ENCODE assay signal across 8 cellular contexts in genomic region chr22:20080776-20081654, GRCh38. TPM values are rescaled to one million over a fixed set of nuclear protein-coding genes. Genes with fewer than 3 reads are reported as not detected.
DNase-seq lines count a peak whose midpoint lies in the region; ATAC-seq, FAIRE-seq and TF ChIP-seq lines count a peak whose summit lies in the region.

No MANE protein-coding gene starts in this region.

- CTCF ChIA-PET in A549 (lab: Yijun Ruan, JAX) = interaction anchor here (2.5 kb wide), 1 partner anchor 30 kb away, joined by 7 read pairs; no protein-coding TSS in a partner anchor

- TF ChIP-seq POLR2A in A549 (IDR thresholded peaks at IDR 0.05; ENCODE audit: low read length) (no peak), spleen (IDR thresholded peaks at IDR 0.05) (no peak)

- H2AFZ ChIP-seq in keratinocyte (ENCODE audit: control insufficient read depth, low read length) = no peak overlapping the region

- no peaks in the 10 kb centered on the region for H3K27me3 ChIP-seq in NT2/D1 (ENCODE audit: insufficient read depth, insufficient read length)
- no peaks in the 10 kb centered on the region for H3K27me3 ChIP-seq in keratinocyte (ENCODE audit: control insufficient read depth, extremely low read depth, insufficient read depth, low read length)
- H3K27me3 ChIP-seq in spleen (replicated peaks in 1 of 7) = no peaks in the 10 kb centered on the region

- H3K79me2 ChIP-seq in keratinocyte (ENCODE audit: control insufficient read depth, insufficient read depth, low read length) = peaks cover 56% of the 10 kb centered on the region

- peaks cover 16% of the 10 kb centered on the region; the same call in 2 of the 3 replicates for H3K4me1 ChIP-seq in A549
- H3K4me1 ChIP-seq in NT2/D1 (ENCODE audit: insufficient read depth, insufficient read length) = peaks cover 5% of the 10 kb centered on the region
- H3K4me1 ChIP-seq in keratinocyte (ENCODE audit: control insufficient read depth, extremely low read depth, insufficient read depth, low read length) = peaks cover 16% of the 10 kb centered on the region
- H3K4me1 ChIP-seq in spleen = peaks cover 18 to 63% (median 54%) of the 10 kb centered on the region in 6 donors

- H4K20me1 ChIP-seq in keratinocyte (ENCODE audit: control insufficient read depth, extremely low read depth, insufficient read depth, low read length) = peaks cover 10% of the 10 kb centered on the region

- FAIRE-seq in A549 (lab: Jason Lieb, UNC) (no peak), keratinocyte (lab: Jason Lieb, UNC) (peak; percentile 17)

- dilution Hi-C loops in keratinocyte (cut with MboI; ENCODE audit: extremely low pct_ligation_motif_present, low sequenced_read_pairs) = no loop called here

- H3K9me1 ChIP-seq in keratinocyte (ENCODE audit: control insufficient read depth, extremely low read depth, insufficient read depth, low read length) = peaks cover 5% of the 10 kb centered on the region

- H3K27ac ChIP-seq in A549 (peak overlapping the region; percentile 96 to 100), keratinocyte (ENCODE audit: control insufficient read depth, insufficient read depth, low read length) (peak overlapping the region; percentile 59), spleen (peak overlapping the region; percentile 70 to 91 (median 88))

- POLR2A ChIA-PET in A549 (lab: Yijun Ruan, JAX) = no interaction called here

- H3K36me3 ChIP-seq in NT2/D1 (ENCODE audit: insufficient read depth, insufficient read length, low read length) (peaks cover 36% of the 10 kb centered on the region), keratinocyte (ENCODE audit: control insufficient read depth in 2 of 2, extremely low read depth in 1 of 2, insufficient read depth in 2 of 2, low read length in 2 of 2) (peaks cover 7 to 15% of the 10 kb centered on the region in 2 experiments), spleen (peaks cover 0 to 10% (median 5%) of the 10 kb centered on the region in 6 donors)

- TF ChIP-seq RAD21 in A549 (conservative IDR thresholded peaks at IDR 0.05 in 1 of 2, IDR thresholded peaks at IDR 0.05 in 1 of 2) = no peak

- ATAC-seq in A549 (peak; percentile 6 to 9; a peak in 3 of 6 replicates), HG03095 (IDR thresholded peaks at IDR 0.05; ENCODE audit: unreplicated experiment) (no peak)

- TF ChIP-seq EP300 in A549 (IDR thresholded peaks at IDR 0.05) = no peak

- no peak for TF ChIP-seq CTCF in A549 (IDR thresholded peaks at IDR 0.05)
- TF ChIP-seq CTCF in GM12864 (IDR thresholded peaks at IDR 0.05; ENCODE audit: low read depth, low read length, missing control alignments) = no peak
- no peak for TF ChIP-seq CTCF in keratinocyte (optimal IDR thresholded peaks at IDR 0.05 in 1 of 3, IDR thresholded peaks at IDR 0.05 in 1 of 3, conservative IDR thresholded peaks at IDR 0.05 in 1 of 3; ENCODE audit: extremely low read depth in 1 of 3, insufficient read depth in 2 of 3, low read length in 3 of 3)
- TF ChIP-seq CTCF in spleen (IDR thresholded peaks at IDR 0.05 in 8 of 11, conservative IDR thresholded peaks at IDR 0.05 in 3 of 11) = no peak

- intact Hi-C loops in spleen (cut with DNase I; ENCODE audit: low total_unique reads) = no loop called here

- H3K9me3 ChIP-seq in A549 = no peaks in the 10 kb centered on the region
- H3K9me3 ChIP-seq in NT2/D1 (ENCODE audit: insufficient read depth, low read length) = no peaks in the 10 kb centered on the region
- no peaks in the 10 kb centered on the region for H3K9me3 ChIP-seq in keratinocyte (ENCODE audit: control insufficient read depth, low read depth, low read length)
- no peaks in the 10 kb centered on the region for H3K9me3 ChIP-seq in spleen

- H3K9ac ChIP-seq in NT2/D1 (ENCODE audit: insufficient read length, low read depth) = peak overlapping the region; percentile 96
- peak overlapping the region; percentile 70 for H3K9ac ChIP-seq in keratinocyte (ENCODE audit: control insufficient read depth, extremely low read depth, insufficient read depth, low read length)

- DNase-seq in A549 (ENCODE audit: low read depth in 1 of 2, low spot score in 1 of 2) = peak; percentile 5 to 30
- DNase-seq in GM12864 (ENCODE audit: low read depth) = no peak
- DNase-seq in NT2/D1 (ENCODE audit: low read depth, low spot score) = peak; percentile 33
- peak; percentile 51 for DNase-seq in brain pericyte (ENCODE audit: low read depth, low spot score)
- no peak for DNase-seq in keratinocyte (ENCODE audit: low read depth, low spot score)
- DNase-seq in spleen = peak; percentile 79
- no peak for DNase-seq in cerebellar cortex (ENCODE audit: low spot score)

- H3K4me2 ChIP-seq in A549 (peak overlapping the region; percentile 97), keratinocyte (ENCODE audit: control insufficient read depth, extremely low read depth, insufficient read depth, low read depth, low read length) (peak overlapping the region; percentile 79)

- H3K4me3 ChIP-seq in A549 = peak overlapping the region; percentile 61
- peak overlapping the region; percentile 59 for H3K4me3 ChIP-seq in GM12864 (ENCODE audit: low read depth, low read length)
- H3K4me3 ChIP-seq in NT2/D1 (ENCODE audit: insufficient read length, low read depth) = peak overlapping the region; percentile 75
- peak overlapping the region; percentile 60 to 81 (median 62) for H3K4me3 ChIP-seq in keratinocyte (ENCODE audit: control insufficient read depth in 2 of 3, extremely low read depth in 1 of 3, insufficient read depth in 2 of 3, low read depth in 1 of 3, low read length in 3 of 3)
- H3K4me3 ChIP-seq in spleen = peak overlapping the region; percentile 67 to 94 (median 81)

- WGBS in A549 (ENCODE audit: missing lambda C conversion rate) = 6% methylated on average over 12 of the region's 27 CpGs
- WGBS in spleen, 5 donors = 19 to 44% (median 35%) methylated on average over 15 to 27 of the region's 27 CpGs

RNA-seq across cellular contexts. Expression of gene DGCR8, which starts 1.0 kb away (rescaled TPM):
- polyA plus RNA-seq in A549 (2011; rRNA removed) = 18.1 and 18.7 TPM in 2 replicates
- polyA plus RNA-seq in A549 (2012; cell fraction: cytosol; rRNA removed) = 15.6 and 16.4 TPM in 2 replicates
- polyA plus RNA-seq in A549 (2012; cell fraction: nucleus; rRNA removed) = 65.3 and 77.7 TPM in 2 replicates
- polyA plus RNA-seq in A549 (2017; fragmentation: RNase III; extraction: RNeasy Plus Mini Kit Qiagen cat#74134 plus additional on column Dnase treatment) = 20.6 to 22.1 TPM (median 21.3 TPM) in 3 replicates
- polyA minus RNA-seq in A549 (2011; rRNA and poly(A)+ RNA removed) = 16.5 and 20.6 TPM in 2 replicates
- 14.3 to 24.3 TPM (median 17.2 TPM) in 3 replicates for polyA plus RNA-seq in keratinocyte
- 13.5 TPM for polyA plus RNA-seq in keratinocyte (2011; ENCODE audit: low read depth)
- 11.2 and 13.8 TPM in 2 replicates for polyA plus RNA-seq in keratinocyte (2011; cell fraction: cytosol; rRNA removed)
- polyA plus RNA-seq in keratinocyte (2011; cell fraction: nucleus; rRNA removed) = 61.4 and 73.1 TPM in 2 replicates
- polyA plus RNA-seq in keratinocyte (2012; ENCODE audit: low replicate concordance) = 14.1 and 20.0 TPM in 2 replicates
- polyA minus RNA-seq in keratinocyte = 15.3 to 41.9 TPM (median 20.6 TPM) in 3 replicates
- polyA minus RNA-seq in keratinocyte (2011; cell fraction: cytosol; rRNA and poly(A)+ RNA removed) = 11.7 TPM
- 21.3 and 26.5 TPM in 2 replicates for polyA minus RNA-seq in keratinocyte (2011; cell fraction: nucleus; rRNA and poly(A)+ RNA removed)
- total RNA-seq in spleen = 10 to 100 TPM; 25.1 to 62.7 (median 36.1) TPM
- polyA plus RNA-seq in spleen = 10 to 100 TPM in 2 of 3 donors, 1 to 10 TPM in 1; 7.8 to 17.1 (median 14.3) TPM

RNA-seq across cellular contexts. Expression of gene RANBP1, which starts 34.9 kb away (rescaled TPM):
- polyA plus RNA-seq in A549 (2011; rRNA removed) (197 and 239 TPM in 2 replicates), A549 (2017; fragmentation: RNase III; extraction: RNeasy Plus Mini Kit Qiagen cat#74134 plus additional on column Dnase treatment) (325 to 369 TPM (median 338 TPM) in 3 replicates), keratinocyte (141 to 278 TPM (median 193 TPM) in 3 replicates), spleen (100 to 1,000 TPM in 2 of 3 donors, 10 to 100 TPM in 1; 52.6 to 106 (median 101) TPM)
- 564 and 757 TPM in 2 replicates for polyA plus RNA-seq in A549 (2012; cell fraction: cytosol; rRNA removed)
- polyA plus RNA-seq in A549 (2012; cell fraction: nucleus; rRNA removed) = 225 and 357 TPM in 2 replicates
- polyA minus RNA-seq in A549 (2011; rRNA and poly(A)+ RNA removed) = 125 and 144 TPM in 2 replicates
- 44.3 TPM for polyA plus RNA-seq in keratinocyte (2011; ENCODE audit: low read depth)
- 251 and 309 TPM in 2 replicates for polyA plus RNA-seq in keratinocyte (2011; cell fraction: cytosol; rRNA removed)
- polyA plus RNA-seq in keratinocyte (2011; cell fraction: nucleus; rRNA removed) = 131 and 136 TPM in 2 replicates
- 80.4 and 206 TPM in 2 replicates for polyA plus RNA-seq in keratinocyte (2012; ENCODE audit: low replicate concordance)
- 91.3 to 166 TPM (median 155 TPM) in 3 replicates for polyA minus RNA-seq in keratinocyte
- 158 TPM for polyA minus RNA-seq in keratinocyte (2011; cell fraction: cytosol; rRNA and poly(A)+ RNA removed)
- 27.4 and 32.5 TPM in 2 replicates for polyA minus RNA-seq in keratinocyte (2011; cell fraction: nucleus; rRNA and poly(A)+ RNA removed)
- 100 to 1,000 TPM in 3 of 7 donors, 10 to 100 TPM in 4; 56.7 to 111 (median 88.5) TPM for total RNA-seq in spleen

RNA-seq across cellular contexts. Expression of gene TRMT2A, which starts 36.0 kb away (rescaled TPM):
- polyA plus RNA-seq in A549 (2011; rRNA removed) (11.6 and 12.3 TPM in 2 replicates), A549 (2017; fragmentation: RNase III; extraction: RNeasy Plus Mini Kit Qiagen cat#74134 plus additional on column Dnase treatment) (24.1 to 28.8 TPM (median 26.8 TPM) in 3 replicates), keratinocyte (18.3 to 53.7 TPM (median 20.6 TPM) in 3 replicates), spleen (100 to 1,000 TPM in 2 of 3 donors, 10 to 100 TPM in 1; 75.1 to 142 (median 132) TPM)
- 32.3 and 34.4 TPM in 2 replicates for polyA plus RNA-seq in A549 (2012; cell fraction: cytosol; rRNA removed)
- 163 and 177 TPM in 2 replicates for polyA plus RNA-seq in A549 (2012; cell fraction: nucleus; rRNA removed)
- 16.7 and 35.7 TPM in 2 replicates for polyA minus RNA-seq in A549 (2011; rRNA and poly(A)+ RNA removed)
- polyA plus RNA-seq in keratinocyte (2011; ENCODE audit: low read depth) = 5.6 TPM
- 9.5 and 16.8 TPM in 2 replicates for polyA plus RNA-seq in keratinocyte (2011; cell fraction: cytosol; rRNA removed)
- polyA plus RNA-seq in keratinocyte (2011; cell fraction: nucleus; rRNA removed) = 94.5 and 118 TPM in 2 replicates
- 25.8 and 30.1 TPM in 2 replicates for polyA plus RNA-seq in keratinocyte (2012; ENCODE audit: low replicate concordance)
- polyA minus RNA-seq in keratinocyte = 23.0 to 59.2 TPM (median 34.2 TPM) in 3 replicates
- polyA minus RNA-seq in keratinocyte (2011; cell fraction: cytosol; rRNA and poly(A)+ RNA removed) = 46.4 TPM
- 28.0 and 35.1 TPM in 2 replicates for polyA minus RNA-seq in keratinocyte (2011; cell fraction: nucleus; rRNA and poly(A)+ RNA removed)
- 10 to 100 TPM; 70.4 to 89.8 (median 79.3) TPM for total RNA-seq in spleen

RNA-seq across cellular contexts. Expression of gene ZDHHC8, which starts 50.6 kb away (rescaled TPM):
- polyA plus RNA-seq in A549 (2011; rRNA removed) (5.3 and 7.2 TPM in 2 replicates), A549 (2017; fragmentation: RNase III; extraction: RNeasy Plus Mini Kit Qiagen cat#74134 plus additional on column Dnase treatment) (24.2 to 29.0 TPM (median 28.1 TPM) in 3 replicates), keratinocyte (16.0 to 44.5 TPM (median 25.4 TPM) in 3 replicates), spleen (10 to 100 TPM; 12.7 to 37.8 (median 21.4) TPM)
- 41.3 and 45.4 TPM in 2 replicates for polyA plus RNA-seq in A549 (2012; cell fraction: cytosol; rRNA removed)
- 208 and 285 TPM in 2 replicates for polyA plus RNA-seq in A549 (2012; cell fraction: nucleus; rRNA removed)
- 1.8 and 4.6 TPM in 2 replicates for polyA minus RNA-seq in A549 (2011; rRNA and poly(A)+ RNA removed)
- polyA plus RNA-seq in keratinocyte (2011; ENCODE audit: low read depth) = 3.4 TPM
- 16.7 and 34.6 TPM in 2 replicates for polyA plus RNA-seq in keratinocyte (2011; cell fraction: cytosol; rRNA removed)
- 170 and 225 TPM in 2 replicates for polyA plus RNA-seq in keratinocyte (2011; cell fraction: nucleus; rRNA removed)
- polyA plus RNA-seq in keratinocyte (2012; ENCODE audit: low replicate concordance) = 17.3 and 50.3 TPM in 2 replicates
- polyA minus RNA-seq in keratinocyte = 23.9 to 130 TPM (median 28.7 TPM) in 3 replicates
- polyA minus RNA-seq in keratinocyte (2011; cell fraction: cytosol; rRNA and poly(A)+ RNA removed) = 26.3 TPM
- 28.4 and 56.4 TPM in 2 replicates for polyA minus RNA-seq in keratinocyte (2011; cell fraction: nucleus; rRNA and poly(A)+ RNA removed)
- 10 to 100 TPM; 24.3 to 71.5 (median 57.5) TPM for total RNA-seq in spleen

Comparison
In these comparisons a context has a peak if more than half of its experiments do, and no peak if none do; other contexts are left out.
1. DNase-seq: peak in A549 (2 of 2), NT2/D1 (single experiment), brain pericyte (single experiment) and spleen (single experiment); none in GM12864 (single experiment), keratinocyte (single experiment) and cerebellar cortex (single experiment).
2. Peak in every context shown above with its lines, with median percentiles within 50 percentile points of each other: H3K27ac ChIP-seq and H3K4me3 ChIP-seq.